In the genomic region with DNA sequence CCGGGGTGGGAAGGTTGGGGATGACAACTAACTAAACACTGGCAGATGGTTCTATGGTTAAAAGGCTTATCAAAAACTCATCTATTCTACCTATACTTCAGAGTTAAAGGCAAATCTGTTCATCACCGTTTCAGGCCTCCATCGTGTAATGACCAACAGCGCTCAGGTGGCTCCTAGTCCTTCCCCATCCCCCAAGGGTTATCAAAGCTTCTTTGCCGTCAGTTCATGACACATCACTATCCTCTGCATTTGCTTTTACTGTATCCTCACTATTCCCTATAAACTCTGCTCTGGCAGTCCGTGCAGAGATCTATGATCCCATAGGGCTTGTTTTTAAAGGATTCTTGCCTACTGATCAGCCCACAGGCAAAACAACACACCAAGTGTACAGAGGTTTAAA, we compare ENCODE assay signal across 1 cellular context.
TF ChIP-seq lines count a peak whose summit lies in the region.

No MANE protein-coding gene starts in this region.

TF ChIP-seq in GM23338, 12 proteins besides CTCF, POLR2A, EP300 and RAD21 (continued from another document):
- TF ChIP-seq, protein P1, sequence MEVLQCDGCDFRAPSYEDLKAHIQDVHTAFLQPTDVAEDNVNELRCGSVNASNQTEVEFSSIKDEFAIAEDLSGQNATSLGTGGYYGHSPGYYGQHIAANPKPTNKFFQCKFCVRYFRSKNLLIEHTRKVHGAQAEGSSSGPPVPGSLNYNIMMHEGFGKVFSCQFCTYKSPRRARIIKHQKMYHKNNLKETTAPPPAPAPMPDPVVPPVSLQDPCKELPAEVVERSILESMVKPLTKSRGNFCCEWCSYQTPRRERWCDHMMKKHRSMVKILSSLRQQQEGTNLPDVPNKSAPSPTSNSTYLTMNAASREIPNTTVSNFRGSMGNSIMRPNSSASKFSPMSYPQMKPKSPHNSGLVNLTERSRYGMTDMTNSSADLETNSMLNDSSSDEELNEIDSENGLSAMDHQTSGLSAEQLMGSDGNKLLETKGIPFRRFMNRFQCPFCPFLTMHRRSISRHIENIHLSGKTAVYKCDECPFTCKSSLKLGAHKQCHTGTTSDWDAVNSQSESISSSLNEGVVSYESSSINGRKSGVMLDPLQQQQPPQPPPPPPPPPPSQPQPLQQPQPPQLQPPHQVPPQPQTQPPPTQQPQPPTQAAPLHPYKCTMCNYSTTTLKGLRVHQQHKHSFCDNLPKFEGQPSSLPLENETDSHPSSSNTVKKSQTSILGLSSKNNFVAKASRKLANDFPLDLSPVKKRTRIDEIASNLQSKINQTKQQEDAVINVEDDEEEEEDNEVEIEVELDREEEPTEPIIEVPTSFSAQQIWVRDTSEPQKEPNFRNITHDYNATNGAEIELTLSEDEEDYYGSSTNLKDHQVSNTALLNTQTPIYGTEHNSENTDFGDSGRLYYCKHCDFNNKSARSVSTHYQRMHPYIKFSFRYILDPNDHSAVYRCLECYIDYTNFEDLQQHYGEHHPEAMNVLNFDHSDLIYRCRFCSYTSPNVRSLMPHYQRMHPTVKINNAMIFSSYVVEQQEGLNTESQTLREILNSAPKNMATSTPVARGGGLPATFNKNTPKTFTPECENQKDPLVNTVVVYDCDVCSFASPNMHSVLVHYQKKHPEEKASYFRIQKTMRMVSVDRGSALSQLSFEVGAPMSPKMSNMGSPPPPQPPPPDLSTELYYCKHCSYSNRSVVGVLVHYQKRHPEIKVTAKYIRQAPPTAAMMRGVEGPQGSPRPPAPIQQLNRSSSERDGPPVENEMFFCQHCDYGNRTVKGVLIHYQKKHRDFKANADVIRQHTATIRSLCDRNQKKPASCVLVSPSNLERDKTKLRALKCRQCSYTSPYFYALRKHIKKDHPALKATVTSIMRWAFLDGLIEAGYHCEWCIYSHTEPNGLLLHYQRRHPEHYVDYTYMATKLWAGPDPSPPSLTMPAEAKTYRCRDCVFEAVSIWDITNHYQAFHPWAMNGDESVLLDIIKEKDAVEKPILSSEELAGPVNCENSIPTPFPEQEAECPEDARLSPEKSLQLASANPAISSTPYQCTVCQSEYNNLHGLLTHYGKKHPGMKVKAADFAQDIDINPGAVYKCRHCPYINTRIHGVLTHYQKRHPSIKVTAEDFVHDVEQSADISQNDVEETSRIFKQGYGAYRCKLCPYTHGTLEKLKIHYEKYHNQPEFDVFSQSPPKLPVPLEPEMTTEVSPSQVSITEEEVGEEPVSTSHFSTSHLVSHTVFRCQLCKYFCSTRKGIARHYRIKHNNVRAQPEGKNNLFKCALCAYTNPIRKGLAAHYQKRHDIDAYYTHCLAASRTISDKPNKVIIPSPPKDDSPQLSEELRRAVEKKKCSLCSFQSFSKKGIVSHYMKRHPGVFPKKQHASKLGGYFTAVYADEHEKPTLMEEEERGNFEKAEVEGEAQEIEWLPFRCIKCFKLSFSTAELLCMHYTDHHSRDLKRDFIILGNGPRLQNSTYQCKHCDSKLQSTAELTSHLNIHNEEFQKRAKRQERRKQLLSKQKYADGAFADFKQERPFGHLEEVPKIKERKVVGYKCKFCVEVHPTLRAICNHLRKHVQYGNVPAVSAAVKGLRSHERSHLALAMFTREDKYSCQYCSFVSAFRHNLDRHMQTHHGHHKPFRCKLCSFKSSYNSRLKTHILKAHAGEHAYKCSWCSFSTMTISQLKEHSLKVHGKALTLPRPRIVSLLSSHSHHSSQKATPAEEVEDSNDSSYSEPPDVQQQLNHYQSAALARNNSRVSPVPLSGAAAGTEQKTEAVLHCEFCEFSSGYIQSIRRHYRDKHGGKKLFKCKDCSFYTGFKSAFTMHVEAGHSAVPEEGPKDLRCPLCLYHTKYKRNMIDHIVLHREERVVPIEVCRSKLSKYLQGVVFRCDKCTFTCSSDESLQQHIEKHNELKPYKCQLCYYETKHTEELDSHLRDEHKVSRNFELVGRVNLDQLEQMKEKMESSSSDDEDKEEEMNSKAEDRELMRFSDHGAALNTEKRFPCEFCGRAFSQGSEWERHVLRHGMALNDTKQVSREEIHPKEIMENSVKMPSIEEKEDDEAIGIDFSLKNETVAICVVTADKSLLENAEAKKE (CRISPR knock-in tag; IDR thresholded peaks at IDR 0.05), result no peak
- TF ChIP-seq ZNF114 (CRISPR knock-in tag; IDR thresholded peaks at IDR 0.05) (no peak), POLR2AphosphoS5 (IDR thresholded peaks at IDR 0.05; ENCODE audit: low read depth) (no peak), EZH2phosphoT487 (IDR thresholded peaks at IDR 0.05; ENCODE audit: unreplicated experiment) (no peak), EZH2 (IDR thresholded peaks at IDR 0.05; ENCODE audit: low read depth, unreplicated experiment) (no peak)
